ENCODE assay signal across 24 cellular contexts in genomic region chr12:7940906-7941305, GRCh38. TPM values are rescaled to one million over a fixed set of nuclear protein-coding genes. Genes with fewer than 3 reads are reported as not detected.
DNase-seq lines count a peak whose midpoint lies in the region; ATAC-seq and TF ChIP-seq lines count a peak whose summit lies in the region.
"Had no signal": no experiment of that assay in that cellular context is flagged by ENCODE, and none has a peak within 500 bp of the region (broad histone marks: within the 10 kb centered on the region; RNA-seq: fewer than 3 reads in every experiment).

No MANE protein-coding gene starts in this region.

- ATAC-seq in GM18861 (IDR thresholded peaks at IDR 0.05; ENCODE audit: unreplicated experiment): no peak
- no peak for ATAC-seq in activated T-cell treated with anti-CD3 and anti-CD28 coated beads, Interleukin-2, amount 50 U/mL, for 72 hours (replicated peaks in 1 of 2)
- ATAC-seq: PC-3, Right ventricle myocardium inferior had no signal

- POLR2A ChIA-PET in PC-9 (lab: Charles Lee; ENCODE audit: unreplicated experiment): no interaction called here

- H3K27ac ChIP-seq in PC-9 (peak overlapping the region; percentile 38), thyroid gland (peak overlapping the region in 2 of 3 donors; percentile 52 to 77)
- H3K27ac ChIP-seq: SJCRH30 had no signal

- no TSS peak for BruUV-seq in PC-9 (replicated peaks; lab: Mats Ljungman, UMichigan)

- H3K4me3 ChIP-seq in PC-9: no peak overlapping the region
- no peak overlapping the region for H3K4me3 ChIP-seq in thyroid gland (replicated peaks in 1 of 3)
- H3K4me3 ChIP-seq: HAP-1, MG63, SJCRH30 had no signal

- CTCF ChIA-PET in PC-9 (lab: Charles Lee): no interaction called here

- H3K79me2 ChIP-seq in PC-9 (ENCODE audit: low read depth): peaks cover under 1% of the 10 kb centered on the region; the same call in 1 of the 2 replicates

- no peak overlapping the region for H3K4me3 Mint-ChIP-seq in mesothelial cell of epicardium
- H3K4me3 Mint-ChIP-seq in activated T-cell treated with anti-CD3 and anti-CD28 coated beads, Interleukin-2, amount 50 U/mL, for 72 hours: no peak overlapping the region

- intact Hi-C loops in PC-9 (cut with micrococcal nuclease; ENCODE audit: unreplicated experiment): loop anchor here (1.0 kb wide), 1 partner anchor 9 kb away; no protein-coding TSS in a partner anchor
- intact Hi-C loops in thyroid gland (cut with DNase I): no loop called here

- TF ChIP-seq CTCF in PC-9 (conservative IDR thresholded peaks at IDR 0.05): no peak
- no peak for TF ChIP-seq CTCF in mesothelial cell of epicardium (IDR thresholded peaks at IDR 0.05; ENCODE audit: unreplicated experiment)
- TF ChIP-seq CTCF in thyroid gland (IDR thresholded peaks at IDR 0.05): no peak

- H3K27me3 ChIP-seq in PC-9 (ENCODE audit: insufficient read depth, low read depth): no peaks in the 10 kb centered on the region
- H3K27me3 ChIP-seq in thyroid gland: no peaks in the 10 kb centered on the region
- H3K27me3 ChIP-seq: MG63, SJCRH30 had no signal

- no peaks in the 10 kb centered on the region for H3K36me3 ChIP-seq in PC-9 (ENCODE audit: low read depth)
- H3K36me3 ChIP-seq in thyroid gland: no peaks in the 10 kb centered on the region
- H3K36me3 ChIP-seq: HAP-1, MG63, SJCRH30 had no signal

- peak; percentile 48 for DNase-seq in activated effector memory CD4-positive, alpha-beta T cell treated with anti-CD3 and anti-CD28 coated beads, Interleukin-2, amount 50 U/mL, for 16 hours
- DNase-seq in activated effector memory CD4-positive, alpha-beta T cell treated with Interleukin-2 at 50 U/mL for 16 hours: no peak
- DNase-seq in PC-9: peak in 1 of 2 experiments; percentile 79
- DNase-seq in mesothelial cell of epicardium (ENCODE audit: low spot score in 2 of 2, unreplicated experiment in 2 of 2): no peak
- DNase-seq in thyroid gland: peak in 1 of 2 donors; percentile 13
- no peak for DNase-seq in ecto neural progenitor cell (ENCODE audit: low spot score)
- no peak for DNase-seq in activated T-cell treated with anti-CD3 and anti-CD28 coated beads, Interleukin-2, amount 50 U/mL, for 72 hours
- DNase-seq: 8988T; ACHN; CD4-positive, CD25-positive, alpha-beta regulatory T cell; GOT3; IMR-90; KG1; MG63; NCI-H2029; NCI-H446; NCI-H524 treated with DMSO at 0.1 percent for 48 hours; NCI-H82; NK-92 treated with Interleukin-12 subunit alpha and Interleukin-12 subunit beta, amount 100 ng/mL, for 24 hours; PC-3; SJCRH30 had no signal

- no peaks in the 10 kb centered on the region for H3K9me2 ChIP-seq in PC-9 (ENCODE audit: insufficient read depth)

- H3K9me3 Mint-ChIP-seq in mesothelial cell of epicardium: no peaks in the 10 kb centered on the region
- no peaks in the 10 kb centered on the region for H3K9me3 Mint-ChIP-seq in activated T-cell treated with anti-CD3 and anti-CD28 coated beads, Interleukin-2, amount 50 U/mL, for 72 hours
- H3K9me3 Mint-ChIP-seq: CD4-positive, CD25-positive, alpha-beta regulatory T cell had no signal

- no peak overlapping the region for H2AFZ ChIP-seq in PC-9

- peaks cover 29% of the 10 kb centered on the region for H3K4me1 ChIP-seq in PC-9 (replicated peaks; ENCODE audit: insufficient read depth)
- peaks cover 4 to 7% of the 10 kb centered on the region in 2 donors for H3K4me1 ChIP-seq in thyroid gland
- H3K4me1 ChIP-seq: SJCRH30 had no signal

- peak overlapping the region; percentile 96 for H3K27ac Mint-ChIP-seq in mesothelial cell of epicardium
- H3K27ac Mint-ChIP-seq in activated T-cell treated with anti-CD3 and anti-CD28 coated beads, Interleukin-2, amount 50 U/mL, for 72 hours: no peak overlapping the region

- no peak for TF ChIP-seq POLR2A in thyroid gland (IDR thresholded peaks at IDR 0.05)

- 47 to 56% methylated on average over 2 of the region's 2 CpGs for WGBS in thyroid gland, 2 donors

- H3K27me3 Mint-ChIP-seq in mesothelial cell of epicardium (ENCODE audit: low read depth): no peaks in the 10 kb centered on the region
- no peaks in the 10 kb centered on the region for H3K27me3 Mint-ChIP-seq in activated T-cell treated with anti-CD3 and anti-CD28 coated beads, Interleukin-2, amount 50 U/mL, for 72 hours (ENCODE audit: low read depth)

- peak overlapping the region; percentile 25 for H3K4me2 ChIP-seq in PC-9

- peaks cover 21% of the 10 kb centered on the region for H3F3A ChIP-seq in PC-9 (ENCODE audit: insufficient read depth, low read depth)

- peaks cover 15% of the 10 kb centered on the region for H3K4me1 Mint-ChIP-seq in mesothelial cell of epicardium
- H3K4me1 Mint-ChIP-seq in activated T-cell treated with anti-CD3 and anti-CD28 coated beads, Interleukin-2, amount 50 U/mL, for 72 hours (ENCODE audit: low read depth): no peaks in the 10 kb centered on the region

- H3K9me3 ChIP-seq in PC-9 (ENCODE audit: insufficient read depth, low read depth): no peaks in the 10 kb centered on the region
- H3K9me3 ChIP-seq in thyroid gland: no peaks in the 10 kb centered on the region
- H3K9me3 ChIP-seq: HAP-1, MG63, SJCRH30 had no signal

- H3K36me3 Mint-ChIP-seq in mesothelial cell of epicardium: no peaks in the 10 kb centered on the region
- H3K36me3 Mint-ChIP-seq in activated T-cell treated with anti-CD3 and anti-CD28 coated beads, Interleukin-2, amount 50 U/mL, for 72 hours (ENCODE audit: insufficient read depth in 2 of 2): no peaks in the 10 kb centered on the region
- H3K36me3 Mint-ChIP-seq: CD4-positive, CD25-positive, alpha-beta regulatory T cell had no signal

- H4K20me1 ChIP-seq in PC-9 (ENCODE audit: insufficient read depth): no peaks in the 10 kb centered on the region

RNA-seq across cellular contexts. Expression of gene SLC2A3, which starts 4.9 kb away (rescaled TPM):
- total RNA-seq in PC-9 (2021) (24.9 and 26.2 TPM in 2 replicates), mesothelial cell of epicardium (170 to 186 TPM (median 186 TPM) in 3 replicates), thyroid gland (10 to 100 TPM in 2 of 4 donors, 1 to 10 TPM in 2; 9.2 to 81.0 (median 40.1) TPM)
- total RNA-seq in activated T-cell treated with anti-CD3 and anti-CD28 coated beads, Interleukin-2, amount 50 U/mL, for 72 hours: 100 to 1,000 TPM; 312 to 509 TPM
- total RNA-seq: PC-3 had no signal
